ENCODE assay signal across 1 cellular context in the genomic region with DNA sequence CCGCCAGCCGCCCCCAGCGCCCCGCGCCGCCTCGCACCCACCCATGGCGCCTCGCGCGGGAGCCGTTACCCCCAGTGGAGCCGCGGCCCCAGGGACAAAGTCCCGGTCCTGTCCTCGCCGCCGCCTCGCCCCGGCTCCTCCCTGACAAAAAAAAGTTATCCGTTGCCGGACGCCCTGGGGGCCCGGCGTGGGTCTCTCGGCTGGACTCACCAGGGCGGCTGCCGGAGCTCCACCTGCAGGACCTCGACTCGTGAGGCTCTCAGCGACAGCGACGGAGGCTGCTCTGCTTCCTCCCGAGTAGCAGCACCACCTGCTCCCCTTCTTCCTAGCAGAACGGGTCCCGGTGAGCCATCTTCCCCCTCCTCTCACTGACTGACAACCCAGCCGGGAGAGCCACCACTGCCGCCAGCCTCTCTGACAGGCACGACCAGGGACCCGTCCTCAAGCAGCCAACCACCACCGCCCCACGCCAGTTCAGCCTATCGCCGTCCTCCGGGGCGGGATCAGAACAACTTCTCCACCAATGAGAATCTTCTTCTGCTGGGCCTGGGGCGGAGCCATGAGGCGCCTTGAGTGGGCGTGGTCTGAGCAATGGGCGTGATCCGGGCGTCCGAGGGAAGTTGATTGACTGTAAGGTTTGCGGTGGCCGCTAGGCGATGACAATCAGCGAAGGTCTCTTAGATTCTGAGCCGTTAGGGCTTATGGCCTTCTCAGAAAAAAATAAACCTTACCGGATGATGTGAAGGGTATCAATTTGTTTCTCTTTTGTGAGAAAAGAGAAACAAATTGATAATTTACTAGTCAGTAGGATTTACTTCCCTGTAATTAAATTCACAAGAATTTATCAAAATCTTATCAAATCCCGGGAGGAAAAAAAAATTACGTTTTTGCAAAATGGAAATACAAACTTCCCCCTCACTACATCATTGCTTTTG.
TF ChIP-seq lines count a peak whose summit lies in the region.

A gene (minus strand): TSS at position 416 of the 935 bp plus-strand sequence. CDS start 23,019 bp downstream, outside the sequence.

TF ChIP-seq in K562, 482 proteins besides CTCF, POLR2A, EP300 and RAD21 (continued from another document and continues in another):
- TF ChIP-seq, protein P1, sequence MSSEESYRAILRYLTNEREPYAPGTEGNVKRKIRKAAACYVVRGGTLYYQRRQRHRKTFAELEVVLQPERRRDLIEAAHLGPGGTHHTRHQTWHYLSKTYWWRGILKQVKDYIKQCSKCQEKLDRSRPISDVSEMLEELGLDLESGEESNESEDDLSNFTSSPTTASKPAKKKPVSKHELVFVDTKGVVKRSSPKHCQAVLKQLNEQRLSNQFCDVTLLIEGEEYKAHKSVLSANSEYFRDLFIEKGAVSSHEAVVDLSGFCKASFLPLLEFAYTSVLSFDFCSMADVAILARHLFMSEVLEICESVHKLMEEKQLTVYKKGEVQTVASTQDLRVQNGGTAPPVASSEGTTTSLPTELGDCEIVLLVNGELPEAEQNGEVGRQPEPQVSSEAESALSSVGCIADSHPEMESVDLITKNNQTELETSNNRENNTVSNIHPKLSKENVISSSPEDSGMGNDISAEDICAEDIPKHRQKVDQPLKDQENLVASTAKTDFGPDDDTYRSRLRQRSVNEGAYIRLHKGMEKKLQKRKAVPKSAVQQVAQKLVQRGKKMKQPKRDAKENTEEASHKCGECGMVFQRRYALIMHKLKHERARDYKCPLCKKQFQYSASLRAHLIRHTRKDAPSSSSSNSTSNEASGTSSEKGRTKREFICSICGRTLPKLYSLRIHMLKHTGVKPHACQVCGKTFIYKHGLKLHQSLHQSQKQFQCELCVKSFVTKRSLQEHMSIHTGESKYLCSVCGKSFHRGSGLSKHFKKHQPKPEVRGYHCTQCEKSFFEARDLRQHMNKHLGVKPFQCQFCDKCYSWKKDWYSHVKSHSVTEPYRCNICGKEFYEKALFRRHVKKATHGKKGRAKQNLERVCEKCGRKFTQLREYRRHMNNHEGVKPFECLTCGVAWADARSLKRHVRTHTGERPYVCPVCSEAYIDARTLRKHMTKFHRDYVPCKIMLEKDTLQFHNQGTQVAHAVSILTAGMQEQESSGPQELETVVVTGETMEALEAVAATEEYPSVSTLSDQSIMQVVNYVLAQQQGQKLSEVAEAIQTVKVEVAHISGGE (CRISPR knock-in tag; IDR thresholded peaks at IDR 0.05): no peak
- TF ChIP-seq ZC3H8 (IDR thresholded peaks at IDR 0.05) (no peak), ESRRB (CRISPR knock-in tag; IDR thresholded peaks at IDR 0.05; ENCODE audit: borderline replicate concordance) (no peak), MCM2 (IDR thresholded peaks at IDR 0.05; ENCODE audit: low read depth) (no peak), FOS (IDR thresholded peaks at IDR 0.05; ENCODE audit: extremely low read depth, insufficient read length) (peak; percentile 99), ZNF644 (tag; IDR thresholded peaks at IDR 0.05; ENCODE audit: low read depth) (no peak), POLR2G (IDR thresholded peaks at IDR 0.05; ENCODE audit: low read depth, low read length) (peak; percentile 95), CSDE1 (IDR thresholded peaks at IDR 0.05) (0 out of 4 replicates have a peak, but pooled peaks of 1 of the 2 experiments have one; percentile 13), MAFG (tag; conservative IDR thresholded peaks at IDR 0.05) (no peak), POU5F1 (IDR thresholded peaks at IDR 0.05; ENCODE audit: borderline replicate concordance, low read depth, low read length, partially characterized antibody) (no peak), RFX5 (IDR thresholded peaks at IDR 0.05; ENCODE audit: low read depth, low read length) (no peak), SRSF1 (IDR thresholded peaks at IDR 0.05; ENCODE audit: low read depth, low read length) (no peak), BHLHE40 (IDR thresholded peaks at IDR 0.05; ENCODE audit: low read length) (no peak; the same call in 1 of the 2 replicates), GTF2A2 (tag; IDR thresholded peaks at IDR 0.05) (no peak)
- TF ChIP-seq, protein P2, sequence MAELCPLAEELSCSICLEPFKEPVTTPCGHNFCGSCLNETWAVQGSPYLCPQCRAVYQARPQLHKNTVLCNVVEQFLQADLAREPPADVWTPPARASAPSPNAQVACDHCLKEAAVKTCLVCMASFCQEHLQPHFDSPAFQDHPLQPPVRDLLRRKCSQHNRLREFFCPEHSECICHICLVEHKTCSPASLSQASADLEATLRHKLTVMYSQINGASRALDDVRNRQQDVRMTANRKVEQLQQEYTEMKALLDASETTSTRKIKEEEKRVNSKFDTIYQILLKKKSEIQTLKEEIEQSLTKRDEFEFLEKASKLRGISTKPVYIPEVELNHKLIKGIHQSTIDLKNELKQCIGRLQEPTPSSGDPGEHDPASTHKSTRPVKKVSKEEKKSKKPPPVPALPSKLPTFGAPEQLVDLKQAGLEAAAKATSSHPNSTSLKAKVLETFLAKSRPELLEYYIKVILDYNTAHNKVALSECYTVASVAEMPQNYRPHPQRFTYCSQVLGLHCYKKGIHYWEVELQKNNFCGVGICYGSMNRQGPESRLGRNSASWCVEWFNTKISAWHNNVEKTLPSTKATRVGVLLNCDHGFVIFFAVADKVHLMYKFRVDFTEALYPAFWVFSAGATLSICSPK (IDR thresholded peaks at IDR 0.05; ENCODE audit: borderline replicate concordance): no peak
- TF ChIP-seq, protein P3, sequence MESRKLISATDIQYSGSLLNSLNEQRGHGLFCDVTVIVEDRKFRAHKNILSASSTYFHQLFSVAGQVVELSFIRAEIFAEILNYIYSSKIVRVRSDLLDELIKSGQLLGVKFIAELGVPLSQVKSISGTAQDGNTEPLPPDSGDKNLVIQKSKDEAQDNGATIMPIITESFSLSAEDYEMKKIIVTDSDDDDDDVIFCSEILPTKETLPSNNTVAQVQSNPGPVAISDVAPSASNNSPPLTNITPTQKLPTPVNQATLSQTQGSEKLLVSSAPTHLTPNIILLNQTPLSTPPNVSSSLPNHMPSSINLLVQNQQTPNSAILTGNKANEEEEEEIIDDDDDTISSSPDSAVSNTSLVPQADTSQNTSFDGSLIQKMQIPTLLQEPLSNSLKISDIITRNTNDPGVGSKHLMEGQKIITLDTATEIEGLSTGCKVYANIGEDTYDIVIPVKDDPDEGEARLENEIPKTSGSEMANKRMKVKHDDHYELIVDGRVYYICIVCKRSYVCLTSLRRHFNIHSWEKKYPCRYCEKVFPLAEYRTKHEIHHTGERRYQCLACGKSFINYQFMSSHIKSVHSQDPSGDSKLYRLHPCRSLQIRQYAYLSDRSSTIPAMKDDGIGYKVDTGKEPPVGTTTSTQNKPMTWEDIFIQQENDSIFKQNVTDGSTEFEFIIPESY (CRISPR knock-in tag; IDR thresholded peaks at IDR 0.05): no peak
- TF ChIP-seq, protein P4, sequence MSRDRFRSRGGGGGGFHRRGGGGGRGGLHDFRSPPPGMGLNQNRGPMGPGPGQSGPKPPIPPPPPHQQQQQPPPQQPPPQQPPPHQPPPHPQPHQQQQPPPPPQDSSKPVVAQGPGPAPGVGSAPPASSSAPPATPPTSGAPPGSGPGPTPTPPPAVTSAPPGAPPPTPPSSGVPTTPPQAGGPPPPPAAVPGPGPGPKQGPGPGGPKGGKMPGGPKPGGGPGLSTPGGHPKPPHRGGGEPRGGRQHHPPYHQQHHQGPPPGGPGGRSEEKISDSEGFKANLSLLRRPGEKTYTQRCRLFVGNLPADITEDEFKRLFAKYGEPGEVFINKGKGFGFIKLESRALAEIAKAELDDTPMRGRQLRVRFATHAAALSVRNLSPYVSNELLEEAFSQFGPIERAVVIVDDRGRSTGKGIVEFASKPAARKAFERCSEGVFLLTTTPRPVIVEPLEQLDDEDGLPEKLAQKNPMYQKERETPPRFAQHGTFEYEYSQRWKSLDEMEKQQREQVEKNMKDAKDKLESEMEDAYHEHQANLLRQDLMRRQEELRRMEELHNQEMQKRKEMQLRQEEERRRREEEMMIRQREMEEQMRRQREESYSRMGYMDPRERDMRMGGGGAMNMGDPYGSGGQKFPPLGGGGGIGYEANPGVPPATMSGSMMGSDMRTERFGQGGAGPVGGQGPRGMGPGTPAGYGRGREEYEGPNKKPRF (IDR thresholded peaks at IDR 0.05; ENCODE audit: low read depth, low read length): no peak
- TF ChIP-seq, protein P5, sequence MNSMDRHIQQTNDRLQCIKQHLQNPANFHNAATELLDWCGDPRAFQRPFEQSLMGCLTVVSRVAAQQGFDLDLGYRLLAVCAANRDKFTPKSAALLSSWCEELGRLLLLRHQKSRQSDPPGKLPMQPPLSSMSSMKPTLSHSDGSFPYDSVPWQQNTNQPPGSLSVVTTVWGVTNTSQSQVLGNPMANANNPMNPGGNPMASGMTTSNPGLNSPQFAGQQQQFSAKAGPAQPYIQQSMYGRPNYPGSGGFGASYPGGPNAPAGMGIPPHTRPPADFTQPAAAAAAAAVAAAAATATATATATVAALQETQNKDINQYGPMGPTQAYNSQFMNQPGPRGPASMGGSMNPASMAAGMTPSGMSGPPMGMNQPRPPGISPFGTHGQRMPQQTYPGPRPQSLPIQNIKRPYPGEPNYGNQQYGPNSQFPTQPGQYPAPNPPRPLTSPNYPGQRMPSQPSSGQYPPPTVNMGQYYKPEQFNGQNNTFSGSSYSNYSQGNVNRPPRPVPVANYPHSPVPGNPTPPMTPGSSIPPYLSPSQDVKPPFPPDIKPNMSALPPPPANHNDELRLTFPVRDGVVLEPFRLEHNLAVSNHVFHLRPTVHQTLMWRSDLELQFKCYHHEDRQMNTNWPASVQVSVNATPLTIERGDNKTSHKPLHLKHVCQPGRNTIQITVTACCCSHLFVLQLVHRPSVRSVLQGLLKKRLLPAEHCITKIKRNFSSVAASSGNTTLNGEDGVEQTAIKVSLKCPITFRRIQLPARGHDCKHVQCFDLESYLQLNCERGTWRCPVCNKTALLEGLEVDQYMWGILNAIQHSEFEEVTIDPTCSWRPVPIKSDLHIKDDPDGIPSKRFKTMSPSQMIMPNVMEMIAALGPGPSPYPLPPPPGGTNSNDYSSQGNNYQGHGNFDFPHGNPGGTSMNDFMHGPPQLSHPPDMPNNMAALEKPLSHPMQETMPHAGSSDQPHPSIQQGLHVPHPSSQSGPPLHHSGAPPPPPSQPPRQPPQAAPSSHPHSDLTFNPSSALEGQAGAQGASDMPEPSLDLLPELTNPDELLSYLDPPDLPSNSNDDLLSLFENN (IDR thresholded peaks at IDR 0.05; ENCODE audit: low read depth in 2 of 2, low read length in 2 of 2): no peak; a peak in 1 of 4 replicates
- TF ChIP-seq, protein P6, sequence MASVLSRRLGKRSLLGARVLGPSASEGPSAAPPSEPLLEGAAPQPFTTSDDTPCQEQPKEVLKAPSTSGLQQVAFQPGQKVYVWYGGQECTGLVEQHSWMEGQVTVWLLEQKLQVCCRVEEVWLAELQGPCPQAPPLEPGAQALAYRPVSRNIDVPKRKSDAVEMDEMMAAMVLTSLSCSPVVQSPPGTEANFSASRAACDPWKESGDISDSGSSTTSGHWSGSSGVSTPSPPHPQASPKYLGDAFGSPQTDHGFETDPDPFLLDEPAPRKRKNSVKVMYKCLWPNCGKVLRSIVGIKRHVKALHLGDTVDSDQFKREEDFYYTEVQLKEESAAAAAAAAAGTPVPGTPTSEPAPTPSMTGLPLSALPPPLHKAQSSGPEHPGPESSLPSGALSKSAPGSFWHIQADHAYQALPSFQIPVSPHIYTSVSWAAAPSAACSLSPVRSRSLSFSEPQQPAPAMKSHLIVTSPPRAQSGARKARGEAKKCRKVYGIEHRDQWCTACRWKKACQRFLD (CRISPR knock-in tag; IDR thresholded peaks at IDR 0.05): peak; percentile 40; the same call in 1 of the 2 replicates
- TF ChIP-seq, protein P7, sequence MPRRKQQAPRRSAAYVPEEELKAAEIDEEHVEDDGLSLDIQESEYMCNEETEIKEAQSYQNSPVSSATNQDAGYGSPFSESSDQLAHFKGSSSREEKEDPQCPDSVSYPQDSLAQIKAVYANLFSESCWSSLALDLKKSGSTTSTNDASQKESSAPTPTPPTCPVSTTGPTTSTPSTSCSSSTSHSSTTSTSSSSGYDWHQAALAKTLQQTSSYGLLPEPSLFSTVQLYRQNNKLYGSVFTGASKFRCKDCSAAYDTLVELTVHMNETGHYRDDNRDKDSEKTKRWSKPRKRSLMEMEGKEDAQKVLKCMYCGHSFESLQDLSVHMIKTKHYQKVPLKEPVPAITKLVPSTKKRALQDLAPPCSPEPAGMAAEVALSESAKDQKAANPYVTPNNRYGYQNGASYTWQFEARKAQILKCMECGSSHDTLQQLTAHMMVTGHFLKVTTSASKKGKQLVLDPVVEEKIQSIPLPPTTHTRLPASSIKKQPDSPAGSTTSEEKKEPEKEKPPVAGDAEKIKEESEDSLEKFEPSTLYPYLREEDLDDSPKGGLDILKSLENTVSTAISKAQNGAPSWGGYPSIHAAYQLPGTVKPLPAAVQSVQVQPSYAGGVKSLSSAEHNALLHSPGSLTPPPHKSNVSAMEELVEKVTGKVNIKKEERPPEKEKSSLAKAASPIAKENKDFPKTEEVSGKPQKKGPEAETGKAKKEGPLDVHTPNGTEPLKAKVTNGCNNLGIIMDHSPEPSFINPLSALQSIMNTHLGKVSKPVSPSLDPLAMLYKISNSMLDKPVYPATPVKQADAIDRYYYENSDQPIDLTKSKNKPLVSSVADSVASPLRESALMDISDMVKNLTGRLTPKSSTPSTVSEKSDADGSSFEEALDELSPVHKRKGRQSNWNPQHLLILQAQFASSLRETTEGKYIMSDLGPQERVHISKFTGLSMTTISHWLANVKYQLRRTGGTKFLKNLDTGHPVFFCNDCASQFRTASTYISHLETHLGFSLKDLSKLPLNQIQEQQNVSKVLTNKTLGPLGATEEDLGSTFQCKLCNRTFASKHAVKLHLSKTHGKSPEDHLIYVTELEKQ (CRISPR knock-in tag; IDR thresholded peaks at IDR 0.05): no peak
